ENCODE assay signal across 30 cellular contexts in genomic region chr16:80602894-80603293, GRCh38.
"Had no signal": no experiment of that assay in that cellular context is flagged by ENCODE, and none has a peak within 500 bp of the region (broad histone marks: within the 10 kb centered on the region; RNA-seq: fewer than 3 reads in every experiment).

No MANE protein-coding gene starts in this region.

- H3K4me1 Mint-ChIP-seq: mesothelial cell of epicardium, WTC11 had no signal

- H3K36me3 ChIP-seq: adrenal gland, suprapubic skin had no signal

- H3K27me3 ChIP-seq: adrenal gland, brain microvascular endothelial cell, dorsolateral prefrontal cortex, suprapubic skin, tibial artery, upper lobe of right lung had no signal

- ATAC-seq: activated T-cell treated with anti-CD3 and anti-CD28 coated beads, Interleukin-2, amount 50 U/mL, for 72 hours; left cardiac atrium; left ventricle myocardium superior; naive thymus-derived CD4-positive, alpha-beta T cell; psoas muscle; stimulated activated naive B cell treated with anti-CD40 and anti-IgM and Interleukin-4, amounts not matched to agents 10 μg/mL and 1 μg/mL and 100 μg/mL, for 72 hours; upper lobe of right lung; WTC11 had no signal

- H3K36me3 Mint-ChIP-seq: mesothelial cell of epicardium had no signal

- H3K4me3 ChIP-seq: adrenal gland, coronary artery, dorsolateral prefrontal cortex, psoas muscle, suprapubic skin, tibial artery, upper lobe of right lung had no signal

- DNase-seq: activated naive CD4-positive, alpha-beta T cell; activated naive CD8-positive, alpha-beta T cell treated with anti-CD3 and anti-CD28 coated beads for 36 hours; activated T-cell treated with anti-CD3 and anti-CD28 coated beads for 4 hours; activated T-cell treated with anti-CD3 and anti-CD28 coated beads, Interleukin-2, amount 50 U/mL, for 72 hours; adrenal gland; aorta; brain microvascular endothelial cell; dorsolateral prefrontal cortex; effector memory CD4-positive, alpha-beta T cell; erythroblast; head of caudate nucleus; hippocampal formation; left cardiac atrium; left ventricle myocardium superior; mammary epithelial cell; naive thymus-derived CD4-positive, alpha-beta T cell; psoas muscle; stimulated activated CD4-positive, alpha-beta T cell treated with anti-CD3 and anti-CD28 coated beads, Interleukin-15, amount 100 ng/mL, for 24 hours; stimulated activated CD4-positive, alpha-beta T cell treated with anti-CD3 and anti-CD28 coated beads, Interleukin-2, amount 100 ng/mL, for 24 hours; stimulated activated naive B cell treated with anti-CD40 and anti-IgM and Interleukin-4, amounts not matched to agents 10 μg/mL and 1 μg/mL and 100 μg/mL, for 72 hours; SW 1271; T-helper 9 cell; tibial artery; upper lobe of right lung had no signal

- H2AFZ ChIP-seq: parathyroid adenoma had no signal

- H3K27me3 Mint-ChIP-seq: activated naive CD8-positive, alpha-beta T cell treated with anti-CD3 and anti-CD28 coated beads for 36 hours; naive thymus-derived CD4-positive, alpha-beta T cell; stimulated activated naive B cell treated with anti-CD40 and anti-IgM and Interleukin-4, amounts not matched to agents 10 μg/mL and 1 μg/mL and 100 μg/mL, for 72 hours had no signal

- H3K27ac Mint-ChIP-seq: activated naive CD8-positive, alpha-beta T cell treated with anti-CD3 and anti-CD28 coated beads for 36 hours; activated T-cell treated with anti-CD3 and anti-CD28 coated beads, Interleukin-2, amount 50 U/mL, for 72 hours; mesothelial cell of epicardium; naive thymus-derived CD4-positive, alpha-beta T cell; stimulated activated naive B cell treated with anti-CD40 and anti-IgM and Interleukin-4, amounts not matched to agents 10 μg/mL and 1 μg/mL and 100 μg/mL, for 72 hours; T-helper 1 cell treated with Interleukin-12 subunit alpha and Interleukin-12 subunit beta and Interleukin-4 antibody, amounts not matched to agents 30 μg/mL and 1 μg/mL, for 36 hours; WTC11 had no signal

- H3K4me3 Mint-ChIP-seq: activated naive CD8-positive, alpha-beta T cell treated with anti-CD3 and anti-CD28 coated beads for 36 hours; activated T-cell treated with anti-CD3 and anti-CD28 coated beads, Interleukin-2, amount 50 U/mL, for 72 hours; mesothelial cell of epicardium; naive thymus-derived CD4-positive, alpha-beta T cell; stimulated activated naive B cell treated with anti-CD40 and anti-IgM and Interleukin-4, amounts not matched to agents 10 μg/mL and 1 μg/mL and 100 μg/mL, for 72 hours; T-helper 1 cell treated with Interleukin-12 subunit alpha and Interleukin-12 subunit beta and Interleukin-4 antibody, amounts not matched to agents 30 μg/mL and 1 μg/mL, for 36 hours; WTC11 had no signal

- H3K79me2 ChIP-seq: parathyroid adenoma had no signal

- H3K4me1 ChIP-seq: adrenal gland, parathyroid adenoma, psoas muscle, suprapubic skin, tibial artery, upper lobe of right lung had no signal

- H3K27ac ChIP-seq: adrenal gland, brain microvascular endothelial cell, coronary artery, dorsolateral prefrontal cortex, parathyroid adenoma, psoas muscle, suprapubic skin, tibial artery, upper lobe of right lung had no signal
